ENCODE assay signal across 9 cellular contexts in the genomic region with DNA sequence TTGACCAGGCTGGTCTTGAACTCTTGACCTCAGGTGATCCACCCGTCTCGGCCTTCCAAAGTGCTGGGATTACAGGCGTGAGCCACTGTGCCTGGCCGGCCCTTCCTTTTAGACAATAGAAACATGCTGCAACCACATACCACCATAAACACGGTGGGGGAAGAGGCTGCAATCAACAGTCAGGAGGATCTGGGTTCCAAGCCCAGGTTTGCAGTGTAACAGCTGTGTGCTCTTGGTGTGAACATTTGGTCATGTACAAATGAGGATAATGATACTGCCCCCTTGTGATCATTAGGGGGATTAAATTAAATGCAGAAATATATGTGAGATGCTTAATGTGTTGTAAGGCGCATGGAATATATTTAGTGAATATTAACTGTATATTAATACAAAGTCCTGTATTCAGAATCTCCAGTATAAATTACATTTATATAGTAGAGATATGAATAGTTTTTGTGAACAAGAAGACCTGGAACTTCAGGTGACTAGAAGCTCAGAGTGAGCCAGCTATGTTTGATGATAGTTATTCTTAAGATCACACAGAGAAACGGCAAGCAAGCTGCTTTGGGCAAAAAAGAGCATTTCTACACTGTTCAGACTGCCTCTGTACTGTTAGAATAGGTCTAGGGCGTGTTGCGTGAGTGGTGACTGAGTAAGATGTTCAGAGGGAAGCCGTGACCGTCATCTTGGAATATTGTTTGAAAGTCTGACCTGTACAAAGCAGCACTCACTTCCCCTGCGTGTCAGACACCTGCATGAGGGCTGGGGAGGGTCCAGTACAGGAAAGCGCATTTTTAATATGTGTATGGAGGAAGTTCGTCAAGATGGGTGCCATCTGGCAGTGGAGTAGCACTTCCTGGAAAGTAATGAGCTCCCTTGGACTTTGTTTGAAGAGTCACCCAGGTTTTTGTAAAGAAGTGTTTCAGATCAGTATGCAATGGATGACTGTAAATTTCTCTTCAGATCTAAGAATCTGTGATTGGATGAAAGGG.
DNase-seq lines count a peak whose midpoint lies in the region; TF ChIP-seq lines count a peak whose summit lies in the region.
"Had no signal": no experiment of that assay in that cellular context is flagged by ENCODE, and none has a peak within 500 bp of the region (broad histone marks: within the 10 kb centered on the region; RNA-seq: fewer than 3 reads in every experiment).

No MANE protein-coding gene starts in this region.

- no peak overlapping the region for H3K4me3 ChIP-seq in BLaER1
- H3K4me3 ChIP-seq in GM12875 (ENCODE audit: low read depth, low read length) = no peak overlapping the region

- peaks cover 16% of the 10 kb centered on the region for H3K4me1 Mint-ChIP-seq in progenitor cell of endocrine pancreas (ENCODE audit: low read depth)

- no peaks in the 10 kb centered on the region for H3K36me3 ChIP-seq in BLaER1

- peaks cover 100% of the 10 kb centered on the region for H4K20me1 ChIP-seq in BLaER1

- no peak overlapping the region for H3K4me3 Mint-ChIP-seq in progenitor cell of endocrine pancreas (ENCODE audit: low read depth)

- H3K4me2 ChIP-seq in BLaER1 = peak overlapping the region; percentile 67

- peak overlapping the region; percentile 54 for H3K27ac Mint-ChIP-seq in progenitor cell of endocrine pancreas

- no peaks in the 10 kb centered on the region for H3K36me3 Mint-ChIP-seq in progenitor cell of endocrine pancreas (ENCODE audit: insufficient read depth)

- peak; percentile 69 for TF ChIP-seq RAD21 in Ishikawa (IDR thresholded peaks at IDR 0.05; ENCODE audit: low read depth)

- no peak overlapping the region for H3K27ac ChIP-seq in BLaER1

- H3K9me3 Mint-ChIP-seq in progenitor cell of endocrine pancreas (ENCODE audit: low read depth) = no peaks in the 10 kb centered on the region

- H3K9me3 ChIP-seq in BLaER1 = no peaks in the 10 kb centered on the region

- DNase-seq in SK-N-DZ (ENCODE audit: low spot score) (peak; percentile 47), fibroblast of gingiva (ENCODE audit: low read depth) (peak; percentile 68), progenitor cell of endocrine pancreas (ENCODE audit: low spot score, unreplicated experiment) (no peak)
- no peak for DNase-seq in stimulated activated CD8-positive, alpha-beta memory T cell treated with anti-CD3 and anti-CD28 coated beads, Interleukin-4, amount 100 ng/mL, for 48 hours
- no peak for DNase-seq in activated T-cell treated with anti-CD3 and anti-CD28 coated beads, Interleukin-2, amount 50 U/mL, for 1 hour
- DNase-seq: left cardiac atrium had no signal

- no peak overlapping the region for H3K9ac ChIP-seq in BLaER1

- TF ChIP-seq CTCF in GM12875 (IDR thresholded peaks at IDR 0.05; ENCODE audit: borderline replicate concordance, insufficient read depth, low read depth, low read length) = peak; percentile 25; the same call in 1 of the 2 replicates
- peak; percentile 68 for TF ChIP-seq CTCF in progenitor cell of endocrine pancreas (IDR thresholded peaks at IDR 0.05; ENCODE audit: unreplicated experiment)

- no peak for TF ChIP-seq EP300 in Ishikawa (IDR thresholded peaks at IDR 0.05; ENCODE audit: borderline replicate concordance)

- peaks cover 87% of the 10 kb centered on the region for H3K4me1 ChIP-seq in BLaER1

- H3K27me3 ChIP-seq in BLaER1 = no peaks in the 10 kb centered on the region

- H3K27me3 Mint-ChIP-seq in progenitor cell of endocrine pancreas = no peaks in the 10 kb centered on the region

TF ChIP-seq in Ishikawa, 13 proteins besides CTCF, POLR2A, EP300 and RAD21:
- no peak for TF ChIP-seq EGR1 (IDR thresholded peaks at IDR 0.05)

Comparison
In these comparisons a context has a peak if more than half of its experiments do, and no peak if none do; other contexts are left out.
1. DNase-seq: peak in SK-N-DZ (single experiment) and fibroblast of gingiva (single experiment); none in progenitor cell of endocrine pancreas (single experiment), stimulated activated CD8-positive, alpha-beta memory T cell treated with anti-CD3 and anti-CD28 coated beads, Interleukin-4, amount 100 ng/mL, for 48 hours (single experiment) and activated T-cell treated with anti-CD3 and anti-CD28 coated beads, Interleukin-2, amount 50 U/mL, for 1 hour (single experiment).